ENCODE assay signal across 9 cellular contexts in the genomic region with DNA sequence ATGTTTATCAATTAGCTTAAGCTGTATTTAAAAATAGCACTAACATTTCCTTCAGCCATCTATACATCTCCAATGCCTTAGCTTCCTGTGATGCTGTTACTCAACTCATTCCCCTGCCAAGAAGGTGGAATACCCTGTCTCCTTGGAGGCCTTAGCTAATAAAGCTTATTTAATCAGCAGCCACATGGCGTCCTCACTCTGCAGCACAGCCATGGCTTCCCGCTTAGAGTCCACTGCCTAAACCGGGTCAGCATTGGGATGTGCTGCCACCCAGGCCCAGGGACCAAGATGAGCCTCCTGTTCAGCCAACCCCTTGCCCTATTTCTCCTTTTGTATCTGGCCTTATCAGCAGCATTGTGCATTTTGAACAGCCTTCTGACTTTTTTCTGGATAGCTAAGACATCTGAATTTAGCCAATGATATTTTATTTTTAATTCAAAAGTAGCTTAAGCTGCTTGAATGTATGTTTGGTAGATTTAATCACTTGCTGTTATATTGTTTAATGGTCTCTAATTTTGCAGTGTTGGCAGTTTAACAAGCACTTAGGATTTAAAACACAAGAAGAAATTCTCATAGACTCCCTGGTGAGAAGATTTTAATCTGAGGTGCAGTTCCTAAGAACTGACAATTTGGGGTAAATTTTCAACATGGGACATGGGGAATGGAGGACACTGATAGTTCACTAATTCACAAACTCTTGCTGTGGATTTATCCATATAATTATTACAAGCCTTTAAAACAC.
DNase-seq lines count a peak whose midpoint lies in the region; ATAC-seq and TF ChIP-seq lines count a peak whose summit lies in the region.
"Had no signal": no experiment of that assay in that cellular context is flagged by ENCODE, and none has a peak within 500 bp of the region (broad histone marks: within the 10 kb centered on the region; RNA-seq: fewer than 3 reads in every experiment).

No MANE protein-coding gene starts in this region.

- H3K27me3 Mint-ChIP-seq in glutamatergic neuron (ENCODE audit: unreplicated experiment) (no peaks in the 10 kb centered on the region), Caco-2 (ENCODE audit: insufficient read depth, unreplicated experiment) (no peaks in the 10 kb centered on the region)
- no peaks in the 10 kb centered on the region for H3K27me3 Mint-ChIP-seq in activated naive CD4-positive, alpha-beta T cell treated with anti-CD3 and anti-CD28 coated beads, Interleukin-2, amount 10 ng/mL, durations not matched to agents 7 days and 5 days
- H3K27me3 Mint-ChIP-seq: naive thymus-derived CD8-positive, alpha-beta T cell had no signal

- 0 out of 2 replicates have a peak overlapping the region, but pooled peaks have one; percentile 3 for H3K27ac ChIP-seq in SJSA1

- CTCF ChIA-PET in Caco-2 (lab: Charles Lee): interaction anchor here (0.6 to 1.6 kb wide), 14 partner anchors 14 to 865 kb away, joined by 3 to 9 read pairs (median 3); partner anchors contain the start of genes SSBP2 and ZCCHC9
- CTCF ChIA-PET in activated naive CD4-positive, alpha-beta T cell treated with anti-CD3 and anti-CD28 coated beads, Interleukin-2, amount 10 ng/mL, durations not matched to agents 7 days and 5 days (lab: Charles Lee): interaction anchor here (0.7 to 2.3 kb wide), 23 partner anchors 9 to 970 kb away, joined by 3 to 13 read pairs (median 3); no protein-coding TSS in a partner anchor

- peaks cover 29% of the 10 kb centered on the region for H3K4me1 Mint-ChIP-seq in glutamatergic neuron (ENCODE audit: low read depth, unreplicated experiment)
- H3K4me1 Mint-ChIP-seq in Caco-2 (ENCODE audit: low read depth, unreplicated experiment): peaks cover 7% of the 10 kb centered on the region
- H3K4me1 Mint-ChIP-seq in activated naive CD4-positive, alpha-beta T cell treated with anti-CD3 and anti-CD28 coated beads, Interleukin-2, amount 10 ng/mL, durations not matched to agents 7 days and 5 days: no peaks in the 10 kb centered on the region

- in situ Hi-C loops in G401 (cut with HindIII; ENCODE audit: low sequenced_read_pairs): no loop called here

- no peaks in the 10 kb centered on the region for H3K9me3 ChIP-seq in SJSA1 (replicated peaks)
- no peaks in the 10 kb centered on the region for H3K9me3 ChIP-seq in Caco-2

- H3K4me3 ChIP-seq in SJSA1 (no peak overlapping the region), Caco-2 (ENCODE audit: low read depth, low read length) (no peak overlapping the region)

- H3K36me3 ChIP-seq in SJSA1: no peaks in the 10 kb centered on the region
- H3K36me3 ChIP-seq in Caco-2 (ENCODE audit: control insufficient read depth, insufficient read depth, low read length): no peaks in the 10 kb centered on the region

- no TSS peak for BruUV-seq in Caco-2 (replicated peaks; lab: Mats Ljungman, UMichigan)

- no peak for ATAC-seq in HG03460 (IDR thresholded peaks at IDR 0.05; ENCODE audit: unreplicated experiment)

- peak; percentile 69 for DNase-seq in G401 (ENCODE audit: low spot score)
- DNase-seq in SJSA1 (ENCODE audit: low read depth in 1 of 2, low spot score in 2 of 2): peak in 1 of 2 experiments; percentile 43
- peak; percentile 40 for DNase-seq in glutamatergic neuron
- peak; percentile 50 for DNase-seq in renal cortical epithelial cell (ENCODE audit: low read depth)
- no peak for DNase-seq in Caco-2
- no peak for DNase-seq in activated naive CD4-positive, alpha-beta T cell treated with anti-CD3 and anti-CD28 coated beads, Interleukin-2, amount 10 ng/mL, durations not matched to agents 7 days and 5 days
- DNase-seq in cortex of kidney (lab: John Stamatoyannopoulos, UW): no peak

- H3K4me1 ChIP-seq in SJSA1 (replicated peaks): peaks cover 50% of the 10 kb centered on the region
- H3K4me1 ChIP-seq in Caco-2: peaks cover 5% of the 10 kb centered on the region

- intact Hi-C loops in Caco-2 (cut with micrococcal nuclease; ENCODE audit: unreplicated experiment): loop anchor here (2.0 to 5.0 kb wide), 2 partner anchors 414 to 738 kb away; partner anchors contain the start of gene SSBP2

- POLR2A ChIA-PET in Caco-2 (lab: Charles Lee): interaction anchor here (1.0 kb wide), 1 partner anchor 314 kb away, joined by 3 read pairs; no protein-coding TSS in a partner anchor

- H3K27me3 ChIP-seq in SJSA1 (replicated peaks): no peaks in the 10 kb centered on the region
- no peaks in the 10 kb centered on the region for H3K27me3 ChIP-seq in Caco-2 (replicated peaks; ENCODE audit: control insufficient read depth, insufficient read depth, low read length)

- H3K9me3 Mint-ChIP-seq in glutamatergic neuron (ENCODE audit: unreplicated experiment) (no peaks in the 10 kb centered on the region), Caco-2 (ENCODE audit: unreplicated experiment) (no peaks in the 10 kb centered on the region)
- no peaks in the 10 kb centered on the region for H3K9me3 Mint-ChIP-seq in activated naive CD4-positive, alpha-beta T cell treated with anti-CD3 and anti-CD28 coated beads, Interleukin-2, amount 10 ng/mL, durations not matched to agents 7 days and 5 days
- H3K9me3 Mint-ChIP-seq: naive thymus-derived CD8-positive, alpha-beta T cell had no signal

- H3K27ac Mint-ChIP-seq in glutamatergic neuron (ENCODE audit: unreplicated experiment): peak overlapping the region; percentile 86
- no peak overlapping the region for H3K27ac Mint-ChIP-seq in Caco-2 (ENCODE audit: unreplicated experiment)
- H3K27ac Mint-ChIP-seq in activated naive CD4-positive, alpha-beta T cell treated with anti-CD3 and anti-CD28 coated beads, Interleukin-2, amount 10 ng/mL, durations not matched to agents 7 days and 5 days: no peak overlapping the region

- H3K36me3 Mint-ChIP-seq in glutamatergic neuron (ENCODE audit: unreplicated experiment): no peaks in the 10 kb centered on the region
- no peaks in the 10 kb centered on the region for H3K36me3 Mint-ChIP-seq in Caco-2 (ENCODE audit: insufficient read depth, unreplicated experiment)
- H3K36me3 Mint-ChIP-seq in activated naive CD4-positive, alpha-beta T cell treated with anti-CD3 and anti-CD28 coated beads, Interleukin-2, amount 10 ng/mL, durations not matched to agents 7 days and 5 days: no peaks in the 10 kb centered on the region
- H3K36me3 Mint-ChIP-seq: naive thymus-derived CD8-positive, alpha-beta T cell had no signal

- H3K4me3 Mint-ChIP-seq in glutamatergic neuron (ENCODE audit: unreplicated experiment): no peak overlapping the region
- no peak overlapping the region for H3K4me3 Mint-ChIP-seq in Caco-2 (ENCODE audit: unreplicated experiment)
- no peak overlapping the region for H3K4me3 Mint-ChIP-seq in activated naive CD4-positive, alpha-beta T cell treated with anti-CD3 and anti-CD28 coated beads, Interleukin-2, amount 10 ng/mL, durations not matched to agents 7 days and 5 days
- H3K4me3 Mint-ChIP-seq: naive thymus-derived CD8-positive, alpha-beta T cell had no signal

- TF ChIP-seq CTCF in glutamatergic neuron (IDR thresholded peaks at IDR 0.05; ENCODE audit: partially characterized antibody, unreplicated experiment) (no peak), Caco-2 (IDR thresholded peaks at IDR 0.05; ENCODE audit: insufficient read depth in 1 of 2, low read depth in 1 of 2, low read length in 1 of 2, severe bottlenecking in 1 of 2, unreplicated experiment in 1 of 2) (no peak)

Comparison
In these comparisons a context has a peak if more than half of its experiments do, and no peak if none do; other contexts are left out.
1. DNase-seq: peak in G401 (single experiment), glutamatergic neuron (single experiment) and renal cortical epithelial cell (single experiment); none in Caco-2 (0 of 2), activated naive CD4-positive, alpha-beta T cell treated with anti-CD3 and anti-CD28 coated beads, Interleukin-2, amount 10 ng/mL, durations not matched to agents 7 days and 5 days (single experiment) and cortex of kidney (single experiment).